In genomic region chr5:50715001-50715400, GRCh38 we compare ENCODE assay signal across 22 cellular contexts. TPM values are rescaled to one million over a fixed set of nuclear protein-coding genes. Genes with fewer than 3 reads are reported as not detected.
DNase-seq lines count a peak whose midpoint lies in the region; ATAC-seq and TF ChIP-seq lines count a peak whose summit lies in the region.
"Had no signal": no experiment of that assay in that cellular context is flagged by ENCODE, and none has a peak within 500 bp of the region (broad histone marks: within the 10 kb centered on the region; RNA-seq: fewer than 3 reads in every experiment).

No MANE protein-coding gene starts in this region.

- H3K36me3 ChIP-seq in KOPT-K1 (ENCODE audit: insufficient read depth, low read length) (no peaks in the 10 kb centered on the region), osteoblast (ENCODE audit: insufficient read depth, low read length) (no peaks in the 10 kb centered on the region)
- H3K36me3 ChIP-seq: BLaER1, thoracic aorta had no signal

- DNase-seq in activated CD8-positive, alpha-beta memory T cell treated with anti-CD3 and anti-CD28 coated beads, Interleukin-2, amount 10 ng/mL, durations not matched to agents 7 days and 5 days = no peak
- DNase-seq in activated CD8-positive, alpha-beta memory T cell treated with anti-CD3 and anti-CD28 coated beads, Interleukin-2, amount 50 U/mL, for 48 hours = no peak
- DNase-seq in activated naive CD8-positive, alpha-beta T cell treated with anti-CD3 and anti-CD28 coated beads, Interleukin-2, amount 10 ng/mL, durations not matched to agents 7 days and 5 days = no peak
- no peak for DNase-seq in osteoblast (ENCODE audit: insufficient read length, low spot score, missing footprints)
- no peak for DNase-seq in NCI-H2029 (lab: John Stamatoyannopoulos, UW)
- no peak for DNase-seq in NCI-H1092 (lab: John Stamatoyannopoulos, UW)
- DNase-seq: activated CD4-positive, alpha-beta T cell treated with anti-CD3 and anti-CD28 coated beads for 4 hours; glutamatergic neuron; left cardiac atrium; mesenchymal stem cell; NCI-H1105 treated with DMSO at 0.1 percent for 48 hours; NCI-H524 treated with DMSO at 0.1 percent for 48 hours; posterior cingulate gyrus had no signal

- H3K4me1 ChIP-seq in osteoblast (ENCODE audit: insufficient read depth, low read length) = no peaks in the 10 kb centered on the region
- H3K4me1 ChIP-seq: A549 had no signal

- POLR2A ChIA-PET in activated naive CD8-positive, alpha-beta T cell treated with anti-CD3 and anti-CD28 coated beads, Interleukin-2, amount 10 ng/mL, durations not matched to agents 7 days and 5 days (lab: Charles Lee) = no interaction called here

- no peaks in the 10 kb centered on the region for H3K9me3 ChIP-seq in KOPT-K1 (ENCODE audit: insufficient read depth, low read length, poor library complexity, severe bottlenecking)
- H3K9me3 ChIP-seq in osteoblast (ENCODE audit: low read depth, low read length) = no peaks in the 10 kb centered on the region
- H3K9me3 ChIP-seq: A549, BLaER1, thoracic aorta had no signal

- H3K4me2 ChIP-seq in osteoblast (ENCODE audit: insufficient read depth, low read length) = peak overlapping the region; percentile 27
- H3K4me2 ChIP-seq: A549, BLaER1 had no signal

- H3K27ac Mint-ChIP-seq in activated CD8-positive, alpha-beta memory T cell treated with anti-CD3 and anti-CD28 coated beads, Interleukin-2, amount 10 ng/mL, durations not matched to agents 7 days and 5 days = peak overlapping the region; percentile 19
- H3K27ac Mint-ChIP-seq in activated naive CD8-positive, alpha-beta T cell treated with anti-CD3 and anti-CD28 coated beads, Interleukin-2, amount 10 ng/mL, durations not matched to agents 7 days and 5 days = peak overlapping the region; percentile 26
- H3K27ac Mint-ChIP-seq: brain had no signal

- H3K4me3 ChIP-seq in osteoblast (ENCODE audit: insufficient read depth, low read length) = no peak overlapping the region
- H3K4me3 ChIP-seq: A549, BLaER1, thoracic aorta had no signal

- peaks cover 5% of the 10 kb centered on the region for H3K79me2 ChIP-seq in osteoblast (ENCODE audit: insufficient read depth, low read length)

- H3K4me3 Mint-ChIP-seq in activated CD8-positive, alpha-beta memory T cell treated with anti-CD3 and anti-CD28 coated beads, Interleukin-2, amount 10 ng/mL, durations not matched to agents 7 days and 5 days = peak overlapping the region; percentile 2
- H3K4me3 Mint-ChIP-seq in activated naive CD8-positive, alpha-beta T cell treated with anti-CD3 and anti-CD28 coated beads, Interleukin-2, amount 10 ng/mL, durations not matched to agents 7 days and 5 days = peak overlapping the region; percentile 31
- H3K4me3 Mint-ChIP-seq: brain, nephron had no signal

- H4K20me1 ChIP-seq in osteoblast (ENCODE audit: insufficient read depth, low read length) = peaks cover 3% of the 10 kb centered on the region
- H4K20me1 ChIP-seq: BLaER1 had no signal

- CTCF ChIA-PET in activated CD8-positive, alpha-beta memory T cell treated with anti-CD3 and anti-CD28 coated beads, Interleukin-2, amount 10 ng/mL, durations not matched to agents 7 days and 5 days (lab: Charles Lee) = interaction anchor here (1.0 to 1.2 kb wide), 2 partner anchors 9 to 11 kb away, joined by 3 read pairs; no protein-coding TSS in a partner anchor

- peak overlapping the region; percentile 52 for H3K27ac ChIP-seq in KOPT-K1 (ENCODE audit: low read depth, low read length, poor library complexity, severe bottlenecking)
- no peak overlapping the region for H3K27ac ChIP-seq in osteoblast (ENCODE audit: low read depth, low read length)
- H3K27ac ChIP-seq: A549, BLaER1, thoracic aorta had no signal

- peaks cover 33% of the 10 kb centered on the region for H3K36me3 Mint-ChIP-seq in activated CD8-positive, alpha-beta memory T cell treated with anti-CD3 and anti-CD28 coated beads, Interleukin-2, amount 10 ng/mL, durations not matched to agents 7 days and 5 days
- H3K36me3 Mint-ChIP-seq in activated naive CD8-positive, alpha-beta T cell treated with anti-CD3 and anti-CD28 coated beads, Interleukin-2, amount 10 ng/mL, durations not matched to agents 7 days and 5 days = peaks cover 41% of the 10 kb centered on the region
- H3K36me3 Mint-ChIP-seq: brain had no signal

- no peaks in the 10 kb centered on the region for H3K27me3 ChIP-seq in osteoblast (ENCODE audit: insufficient read depth, low read length)
- H3K27me3 ChIP-seq: BLaER1 had no signal

- TF ChIP-seq CTCF in osteoblast (IDR thresholded peaks at IDR 0.05; ENCODE audit: extremely low read depth, low read depth, low read length) = no peak

- no peak overlapping the region for H2AFZ ChIP-seq in osteoblast (ENCODE audit: low read length)

- H3K27me3 Mint-ChIP-seq in activated CD8-positive, alpha-beta memory T cell treated with anti-CD3 and anti-CD28 coated beads, Interleukin-2, amount 10 ng/mL, durations not matched to agents 7 days and 5 days = no peaks in the 10 kb centered on the region
- H3K27me3 Mint-ChIP-seq in activated naive CD8-positive, alpha-beta T cell treated with anti-CD3 and anti-CD28 coated beads, Interleukin-2, amount 10 ng/mL, durations not matched to agents 7 days and 5 days = no peaks in the 10 kb centered on the region
- H3K27me3 Mint-ChIP-seq: brain had no signal

- peaks cover 65% of the 10 kb centered on the region for H3K4me1 Mint-ChIP-seq in activated CD8-positive, alpha-beta memory T cell treated with anti-CD3 and anti-CD28 coated beads, Interleukin-2, amount 10 ng/mL, durations not matched to agents 7 days and 5 days
- peaks cover 68% of the 10 kb centered on the region for H3K4me1 Mint-ChIP-seq in activated naive CD8-positive, alpha-beta T cell treated with anti-CD3 and anti-CD28 coated beads, Interleukin-2, amount 10 ng/mL, durations not matched to agents 7 days and 5 days

- no peak for ATAC-seq in activated CD8-positive, alpha-beta memory T cell treated with anti-CD3 and anti-CD28 coated beads, Interleukin-2, amount 10 ng/mL, durations not matched to agents 7 days and 5 days
- ATAC-seq in activated naive CD8-positive, alpha-beta T cell treated with anti-CD3 and anti-CD28 coated beads, Interleukin-2, amount 10 ng/mL, durations not matched to agents 7 days and 5 days (ENCODE audit: low read depth) = no peak
- no peak for ATAC-seq in GM19328 (IDR thresholded peaks at IDR 0.05; ENCODE audit: unreplicated experiment)
- ATAC-seq: A549, HCT116, left cardiac atrium, sciatic nerve had no signal

- no peaks in the 10 kb centered on the region for H3K9me3 Mint-ChIP-seq in activated CD8-positive, alpha-beta memory T cell treated with anti-CD3 and anti-CD28 coated beads, Interleukin-2, amount 10 ng/mL, durations not matched to agents 7 days and 5 days (ENCODE audit: low read depth)
- H3K9me3 Mint-ChIP-seq in activated naive CD8-positive, alpha-beta T cell treated with anti-CD3 and anti-CD28 coated beads, Interleukin-2, amount 10 ng/mL, durations not matched to agents 7 days and 5 days = peaks cover 3% of the 10 kb centered on the region
- H3K9me3 Mint-ChIP-seq: brain, nephron had no signal

RNA-seq across cellular contexts. Expression of gene PARP8, which starts 48.6 kb away (rescaled TPM):
- total RNA-seq in activated CD8-positive, alpha-beta memory T cell treated with anti-CD3 and anti-CD28 coated beads, Interleukin-2, amount 10 ng/mL, durations not matched to agents 7 days and 5 days = 100 to 1,000 TPM in 1 of 2 experiments, 10 to 100 TPM in 1; 79.8 to 128 TPM
- 100 to 1,000 TPM; 159 to 178 TPM for total RNA-seq in activated naive CD8-positive, alpha-beta T cell treated with anti-CD3 and anti-CD28 coated beads, Interleukin-2, amount 10 ng/mL, durations not matched to agents 7 days and 5 days
- total RNA-seq in osteoblast = 22.1 and 30.8 TPM in 2 replicates
